Comparison of ENCODE assay signal across 8 cellular contexts in the genomic region with DNA sequence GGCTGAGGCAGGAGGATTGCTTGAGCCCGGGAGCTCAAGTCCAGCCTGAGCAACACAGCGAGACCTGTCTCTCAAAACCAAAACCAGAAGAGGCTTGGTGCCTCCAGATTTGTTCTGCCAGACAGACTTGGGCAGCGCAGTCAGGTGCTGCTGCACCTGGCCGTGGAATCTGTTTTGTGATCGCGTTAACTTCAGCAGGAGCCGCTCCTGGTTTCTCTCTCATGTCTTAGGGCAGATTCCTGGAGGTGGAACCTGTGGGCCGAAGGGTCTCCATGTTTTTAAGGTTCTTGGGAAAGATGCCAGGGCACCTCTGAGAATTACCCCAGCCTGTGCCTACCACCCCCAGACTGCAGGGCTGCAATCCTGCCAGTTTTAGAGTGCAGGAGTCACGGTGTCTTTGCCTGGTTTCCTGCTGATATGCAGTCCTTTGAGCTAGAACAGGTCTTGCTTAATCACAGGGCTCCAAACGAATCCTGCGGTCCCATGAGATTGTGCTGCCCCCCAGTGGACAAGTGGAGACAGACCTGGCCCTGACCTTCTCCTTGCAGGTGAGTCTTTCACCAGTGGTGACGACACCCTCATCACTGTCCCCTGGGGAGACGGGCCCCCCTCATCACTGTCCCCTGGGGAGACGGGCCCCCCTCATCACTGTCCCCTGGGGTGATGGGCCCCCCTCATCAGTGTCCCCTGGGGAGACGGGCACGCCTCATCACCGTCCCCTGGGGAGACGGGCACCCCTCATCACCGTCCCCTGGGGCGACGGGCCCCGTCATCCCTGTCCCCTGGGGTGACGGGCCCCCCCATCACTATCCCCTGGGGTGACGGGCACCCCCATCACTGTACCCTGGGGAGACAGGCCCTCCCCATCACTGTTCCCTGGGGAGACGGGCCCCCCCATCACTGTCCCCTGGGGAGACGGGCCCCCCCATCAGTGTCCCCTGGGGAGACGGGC. TPM values are rescaled to one million over a fixed set of nuclear protein-coding genes. Genes with fewer than 3 reads are reported as not detected.
DNase-seq lines count a peak whose midpoint lies in the region; ATAC-seq lines count a peak whose summit lies in the region.

No MANE protein-coding gene starts in this region.

- no peaks in the 10 kb centered on the region for H3K27me3 Mint-ChIP-seq in T-helper 2 cell treated with Interferon-gamma antibody and Interleukin-4, amounts not matched to agents 5 μg/mL and 100 μg/mL, for 36 hours (ENCODE audit: low read depth)

- H3K4me3 ChIP-seq in H7 (ENCODE audit: insufficient read depth, low read depth, low read length) (no peak overlapping the region), right cardiac atrium (ENCODE audit: low read length) (no peak overlapping the region)

- no peaks in the 10 kb centered on the region for H3K27me3 ChIP-seq in H7 (ENCODE audit: control insufficient read depth, insufficient read depth, low read length)
- H3K27me3 ChIP-seq in right cardiac atrium (ENCODE audit: control insufficient read depth, insufficient read depth) = no peaks in the 10 kb centered on the region

- no peaks in the 10 kb centered on the region for H3K4me1 ChIP-seq in right cardiac atrium (ENCODE audit: control insufficient read depth, insufficient read depth, low read length)

- no peaks in the 10 kb centered on the region; the same call in 1 of the 2 replicates for H3K36me3 ChIP-seq in H7 (replicated peaks; ENCODE audit: control insufficient read depth, insufficient read depth, low read length)

- 64% methylated on average over 27 of the region's 27 CpGs for WGBS in right cardiac atrium

- no peak overlapping the region for H3K4me3 Mint-ChIP-seq in T-helper 2 cell treated with Interferon-gamma antibody and Interleukin-4, amounts not matched to agents 5 μg/mL and 100 μg/mL, for 36 hours

- no peak overlapping the region for H3K27ac ChIP-seq in right cardiac atrium (ENCODE audit: low read length)

- ATAC-seq in right cardiac atrium (peak; percentile 83 to 85), sciatic nerve (peak; percentile 83), HG03521 (IDR thresholded peaks at IDR 0.05; ENCODE audit: unreplicated experiment) (no peak)

- intact Hi-C loops in right cardiac atrium (cut with DNase I) = loop anchor here (5.0 to 10.0 kb wide), 4 partner anchors 147 to 367 kb away; a partner anchor contains a TSS
- intact Hi-C loops in sciatic nerve (cut with DNase I) = no loop called here

- peaks cover 2% of the 10 kb centered on the region for H3K4me1 Mint-ChIP-seq in T-helper 2 cell treated with Interferon-gamma antibody and Interleukin-4, amounts not matched to agents 5 μg/mL and 100 μg/mL, for 36 hours (ENCODE audit: low read depth)

- H3K9me3 ChIP-seq in right cardiac atrium (ENCODE audit: control insufficient read depth, low read length) = no peaks in the 10 kb centered on the region

- no peaks in the 10 kb centered on the region for H3K36me3 Mint-ChIP-seq in T-helper 2 cell treated with Interferon-gamma antibody and Interleukin-4, amounts not matched to agents 5 μg/mL and 100 μg/mL, for 36 hours (ENCODE audit: low read depth)

- DNase-seq in COLO668 (lab: John Stamatoyannopoulos, UW; ENCODE audit: unreplicated experiment) = peak; percentile 91
- DNase-seq in H7 = peak; percentile 96
- DNase-seq in NCI-H1930 (lab: John Stamatoyannopoulos, UW) = peak; percentile 64 to 70
- DNase-seq in T-helper 2 cell treated with Interferon-gamma antibody and Interleukin-4, amounts not matched to agents 5 μg/mL and 100 μg/mL, for 36 hours (ENCODE audit: low spot score) = peak; percentile 78
- peak in 57 of 58 donors; percentile 6 to 85 (median 63) for DNase-seq in anterior cingulate cortex (lab: John Stamatoyannopoulos, UW)
- DNase-seq in right cardiac atrium = peak; percentile 83 to 89 (median 88)
- DNase-seq in sciatic nerve (ENCODE audit: low spot score) = peak; percentile 87

- no peaks in the 10 kb centered on the region for H3K9me3 Mint-ChIP-seq in T-helper 2 cell treated with Interferon-gamma antibody and Interleukin-4, amounts not matched to agents 5 μg/mL and 100 μg/mL, for 36 hours

- H3K27ac Mint-ChIP-seq in T-helper 2 cell treated with Interferon-gamma antibody and Interleukin-4, amounts not matched to agents 5 μg/mL and 100 μg/mL, for 36 hours = no peak overlapping the region

RNA-seq across cellular contexts. Expression of a gene that starts 37.6 kb away (rescaled TPM):
- total RNA-seq in H7 (2014; rRNA removed; shearing (Covaris generic)) = 79.2 and 112 TPM in 2 replicates
- total RNA-seq in right cardiac atrium = 10 to 100 TPM; 50.6 to 67.0 (median 64.4) TPM
- polyA plus RNA-seq in right cardiac atrium = 63.0 TPM
- total RNA-seq in sciatic nerve = 152 TPM

RNA-seq across cellular contexts. Expression of a gene that starts 46.1 kb away (rescaled TPM):
- 0.42 and 1.1 TPM in 2 replicates for total RNA-seq in H7 (2014; rRNA removed; shearing (Covaris generic))
- total RNA-seq in right cardiac atrium = 1 to 10 TPM in 2 of 4 donors, under 1 TPM in 2; 0.46 to 1.9 (median 1.00) TPM
- 0.05 TPM for polyA plus RNA-seq in right cardiac atrium
- 6.0 TPM for total RNA-seq in sciatic nerve

RNA-seq across cellular contexts. Expression of a gene that starts 51.4 kb away (rescaled TPM):
- 18.5 and 24.6 TPM in 2 replicates for total RNA-seq in H7 (2014; rRNA removed; shearing (Covaris generic))
- 10 to 100 TPM; 18.1 to 21.1 (median 18.4) TPM for total RNA-seq in right cardiac atrium
- polyA plus RNA-seq in right cardiac atrium = 17.9 TPM
- total RNA-seq in sciatic nerve = 48.4 TPM
